In the genomic region with DNA sequence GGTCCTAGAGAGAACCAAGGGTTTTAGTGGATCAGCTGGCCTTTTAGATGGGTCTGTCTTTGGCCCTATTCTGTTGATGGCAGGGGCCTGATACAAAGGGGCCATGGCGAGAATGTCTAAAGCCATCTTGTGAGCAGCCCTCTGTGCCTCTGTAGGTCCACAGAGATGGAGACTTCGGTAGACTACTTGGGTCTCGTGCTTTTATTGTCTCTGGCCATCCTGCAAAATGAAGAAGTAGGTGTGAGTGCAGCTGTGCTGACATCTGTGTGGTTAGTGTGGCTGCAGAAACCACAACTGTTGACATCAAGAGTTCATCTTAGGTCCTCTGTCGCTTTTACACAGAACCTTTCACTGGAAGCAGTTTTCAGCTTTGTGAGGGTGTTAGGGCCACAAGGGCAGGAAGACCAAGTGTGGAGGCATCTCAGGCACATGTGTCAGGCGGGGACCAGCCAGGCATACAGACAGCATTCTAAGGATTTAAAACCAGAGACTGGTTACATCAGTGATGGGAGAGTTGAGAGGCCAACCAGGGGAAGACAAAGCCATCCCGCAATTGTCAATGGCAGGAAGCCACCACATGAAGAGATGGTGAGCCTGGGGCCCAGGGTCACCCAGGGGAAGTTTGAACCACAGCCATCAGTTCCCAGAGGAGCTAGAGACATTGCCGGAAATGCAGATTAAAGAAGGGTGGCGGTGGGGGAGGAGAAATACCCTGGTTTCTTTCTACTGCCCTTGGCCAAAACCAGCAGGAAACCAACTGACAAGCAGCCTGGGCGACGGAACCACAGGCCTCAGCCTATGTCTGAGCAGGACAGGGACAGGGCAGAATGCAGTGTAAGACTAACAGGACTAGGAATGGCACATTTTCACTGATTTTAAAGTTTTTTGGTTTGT, we compare ENCODE assay signal across 8 cellular contexts. TPM values are rescaled to one million over a fixed set of nuclear protein-coding genes. Genes with fewer than 3 reads are reported as not detected.
DNase-seq lines count a peak whose midpoint lies in the region; ATAC-seq and TF ChIP-seq lines count a peak whose summit lies in the region.

No MANE protein-coding gene starts in this region.

- H3K4me3 ChIP-seq in thoracic aorta, result no peak overlapping the region

- no peak for TF ChIP-seq CTCF in HFFc6 (IDR thresholded peaks at IDR 0.05)
- no peak for TF ChIP-seq CTCF in thoracic aorta (IDR thresholded peaks at IDR 0.05)

- H3K4me3 Mint-ChIP-seq in HFFc6, result no peak overlapping the region
- peak overlapping the region; percentile 71 for H3K4me3 Mint-ChIP-seq in activated T-cell treated with anti-CD3 and anti-CD28 coated beads, Interleukin-2, amount 50 U/mL, for 24 hours

- H3K36me3 ChIP-seq in thoracic aorta, result no peaks in the 10 kb centered on the region

- H3K36me3 Mint-ChIP-seq in HFFc6 (ENCODE audit: low read depth), result 0 out of 2 replicates have a peak, but pooled peaks cover 5% of the 10 kb centered on the region
- no peaks in the 10 kb centered on the region for H3K36me3 Mint-ChIP-seq in activated T-cell treated with anti-CD3 and anti-CD28 coated beads, Interleukin-2, amount 50 U/mL, for 24 hours (ENCODE audit: low read depth)

- TF ChIP-seq POLR2A in GM18505 (IDR thresholded peaks at IDR 0.05; ENCODE audit: borderline replicate concordance, extremely low read depth, insufficient read depth, insufficient read length), result peak; percentile 56

- H3K27me3 Mint-ChIP-seq in HFFc6 (ENCODE audit: insufficient read depth), result peaks cover 2% of the 10 kb centered on the region; the same call in 1 of the 2 replicates
- H3K27me3 Mint-ChIP-seq in activated T-cell treated with anti-CD3 and anti-CD28 coated beads, Interleukin-2, amount 50 U/mL, for 24 hours, result no peaks in the 10 kb centered on the region

- H3K4me1 ChIP-seq in thoracic aorta (ENCODE audit: control insufficient read depth in 1 of 2, low read depth in 2 of 2), result peaks cover 5 to 28% of the 10 kb centered on the region in 2 donors

- H3K27ac Mint-ChIP-seq in HFFc6, result peak overlapping the region; percentile 54
- peak overlapping the region; percentile 94 for H3K27ac Mint-ChIP-seq in activated T-cell treated with anti-CD3 and anti-CD28 coated beads, Interleukin-2, amount 50 U/mL, for 24 hours

- H3K27ac ChIP-seq in thoracic aorta, result peak overlapping the region; percentile 50 to 59

- H3K9me3 Mint-ChIP-seq in HFFc6, result no peaks in the 10 kb centered on the region
- H3K9me3 Mint-ChIP-seq in activated T-cell treated with anti-CD3 and anti-CD28 coated beads, Interleukin-2, amount 50 U/mL, for 24 hours, result no peaks in the 10 kb centered on the region

- ATAC-seq in GM18505 (IDR thresholded peaks at IDR 0.05; ENCODE audit: unreplicated experiment), result peak; percentile 76
- peak; percentile 56 for ATAC-seq in left lobe of liver
- ATAC-seq in thoracic aorta (ENCODE audit: insufficient number of reproducible peaks, low FRiP score, low read depth), result no peak

- no peaks in the 10 kb centered on the region for H3K9me3 ChIP-seq in thoracic aorta

- H3K4me1 Mint-ChIP-seq in HFFc6 (ENCODE audit: low read depth), result peaks cover 32% of the 10 kb centered on the region
- peaks cover 54% of the 10 kb centered on the region for H3K4me1 Mint-ChIP-seq in activated T-cell treated with anti-CD3 and anti-CD28 coated beads, Interleukin-2, amount 50 U/mL, for 24 hours (ENCODE audit: low read depth)

- no peaks in the 10 kb centered on the region for H3K27me3 ChIP-seq in thoracic aorta (replicated peaks; ENCODE audit: insufficient read depth)

- DNase-seq in HFFc6 (peak; percentile 7), NAMALWA (ENCODE audit: low spot score) (peak; percentile 98), left lobe of liver (ENCODE audit: low spot score) (no peak), thoracic aorta (ENCODE audit: low spot score) (no peak), NCI-H1436 (lab: John Stamatoyannopoulos, UW) (no peak), T1000 (lab: John Stamatoyannopoulos, UW) (no peak)
- peak; percentile 62 for DNase-seq in activated T-cell treated with anti-CD3 and anti-CD28 coated beads, Interleukin-2, amount 50 U/mL, for 24 hours

RNA-seq across cellular contexts. Expression of gene TPCN1, which starts 13.0 kb away (rescaled TPM):
- 10 to 100 TPM; 19.0 to 33.3 (median 20.6) TPM for total RNA-seq in HFFc6 (2021; fragmentation: NEBNext Ultra II Directional; extraction: Animal tissue kit (Norgen Biotek cat#: 25700))
- total RNA-seq in left lobe of liver, result 33.1 TPM
- 10 to 100 TPM; 84.1 to 93.5 TPM for total RNA-seq in thoracic aorta

RNA-seq across cellular contexts. Expression of gene RITA1, which starts 22.8 kb away (rescaled TPM):
- 10 to 100 TPM; 18.0 to 20.9 (median 18.7) TPM for total RNA-seq in HFFc6 (2021; fragmentation: NEBNext Ultra II Directional; extraction: Animal tissue kit (Norgen Biotek cat#: 25700))
- total RNA-seq in left lobe of liver, result 28.4 TPM
- 10 to 100 TPM; 12.2 to 26.9 TPM for total RNA-seq in thoracic aorta

RNA-seq across cellular contexts. Expression of gene DDX54, which starts 23.0 kb away (rescaled TPM):
- 10 to 100 TPM; 60.1 to 71.0 (median 61.9) TPM for total RNA-seq in HFFc6 (2021; fragmentation: NEBNext Ultra II Directional; extraction: Animal tissue kit (Norgen Biotek cat#: 25700))
- total RNA-seq in left lobe of liver (33.5 TPM), thoracic aorta (10 to 100 TPM; 27.3 to 84.2 TPM)

RNA-seq across cellular contexts. Expression of gene CFAP73, which starts 58.8 kb away (rescaled TPM):
- under 1 TPM in 1 of 6 experiments, not detected in 5; 0.17 TPM for total RNA-seq in HFFc6 (2021; fragmentation: NEBNext Ultra II Directional; extraction: Animal tissue kit (Norgen Biotek cat#: 25700))
- total RNA-seq in left lobe of liver, result not detected
- total RNA-seq in thoracic aorta, result not detected

Comparison
In these comparisons a context has a peak if more than half of its experiments do, and no peak if none do; other contexts are left out.
1. DNase-seq: peak in HFFc6 (single experiment), NAMALWA (single experiment) and activated T-cell treated with anti-CD3 and anti-CD28 coated beads, Interleukin-2, amount 50 U/mL, for 24 hours (single experiment); none in left lobe of liver (single experiment), thoracic aorta (single experiment), NCI-H1436 (single experiment) and T1000 (single experiment).